ENCODE assay signal across 13 cellular contexts in the genomic region with DNA sequence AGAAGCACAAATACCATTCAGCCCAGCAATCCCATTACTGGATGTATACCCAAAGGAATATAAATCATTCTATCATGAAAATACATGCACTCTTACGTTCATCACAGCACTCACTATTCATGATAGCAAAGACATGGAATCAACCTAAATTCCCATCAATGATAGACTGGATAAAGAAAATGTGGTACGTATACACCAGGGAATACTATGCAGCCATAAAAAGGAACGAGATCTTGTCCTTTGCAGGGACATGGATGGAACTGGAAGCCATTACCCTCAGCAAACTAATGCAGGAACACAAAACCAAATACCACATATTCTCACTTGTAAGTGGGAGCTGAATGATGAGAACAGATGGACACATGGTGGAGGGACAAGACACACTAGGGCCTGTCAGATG. TPM values are rescaled to one million over a fixed set of nuclear protein-coding genes. Genes with fewer than 3 reads are reported as not detected.
"Had no signal": no experiment of that assay in that cellular context is flagged by ENCODE, and none has a peak within 500 bp of the region (broad histone marks: within the 10 kb centered on the region; RNA-seq: fewer than 3 reads in every experiment).

No MANE protein-coding gene starts in this region.

RNA-seq across cellular contexts. Expression of gene ACSM6, which starts 46.1 kb away (rescaled TPM):
- total RNA-seq: activated B cell treated with CpG ODN at 0.5 μM for 24 hours; activated CD4-positive, alpha-beta memory T cell treated with anti-CD3 and anti-CD28 coated beads for 36 hours; activated CD4-positive, alpha-beta memory T cell treated with anti-CD3 and anti-CD28 coated beads, Interleukin-2, amount 10 ng/mL, durations not matched to agents 7 days and 5 days; activated CD4-positive, alpha-beta T cell treated with anti-CD3 and anti-CD28 coated beads for 36 hours; activated CD4-positive, alpha-beta T cell treated with anti-CD3 and anti-CD28 coated beads, Interleukin-2, amount 10 ng/mL, durations not matched to agents 7 days and 5 days; activated CD8-positive, alpha-beta memory T cell treated with anti-CD3 and anti-CD28 coated beads for 36 hours; activated CD8-positive, alpha-beta memory T cell treated with anti-CD3 and anti-CD28 coated beads, Interleukin-2, amount 10 ng/mL, durations not matched to agents 7 days and 5 days; activated CD8-positive, alpha-beta T cell treated with anti-CD3 and anti-CD28 coated beads for 36 hours; activated CD8-positive, alpha-beta T cell treated with anti-CD3 and anti-CD28 coated beads, Interleukin-2, amount 10 ng/mL, durations not matched to agents 7 days and 5 days; T-helper 1 cell treated with Interleukin-12 subunit alpha and Interleukin-12 subunit beta and Interleukin-4 antibody, amounts not matched to agents 30 ng/mL and 1 ng/mL, for 36 hours; T-helper 17 cell; T-helper 2 cell treated with Interferon-gamma antibody and Interleukin-4, amounts not matched to agents 100 ng/mL and 5 ng/mL, for 36 hours; WTC11 had no signal
